ENCODE assay signal across 30 cellular contexts in genomic region chr16:5393070-5393469, GRCh38.
"Had no signal": no experiment of that assay in that cellular context is flagged by ENCODE, and none has a peak within 500 bp of the region (broad histone marks: within the 10 kb centered on the region; RNA-seq: fewer than 3 reads in every experiment).

No MANE protein-coding gene starts in this region.

- H3K4me1 ChIP-seq: ascending aorta, breast epithelium, colonic mucosa, esophagus squamous epithelium had no signal

- H3K36me3 ChIP-seq: ascending aorta, breast epithelium, cardiac muscle cell, colonic mucosa, esophagus squamous epithelium had no signal

- H3K9me3 ChIP-seq: ascending aorta, breast epithelium, colonic mucosa, esophagus squamous epithelium had no signal

- H3K27me3 ChIP-seq: ascending aorta, cardiac muscle cell, colonic mucosa, esophagus squamous epithelium had no signal

- H3K4me3 ChIP-seq: ascending aorta, breast epithelium, cardiac muscle cell, colonic mucosa, esophagus squamous epithelium had no signal

- FAIRE-seq: endometrium, endothelial cell of umbilical vein, frontal cortex had no signal

- DNase-seq: activated CD4-positive, alpha-beta memory T cell treated with anti-CD3 and anti-CD28 coated beads for 36 hours; activated CD4-positive, alpha-beta T cell treated with anti-CD3 and anti-CD28 coated beads for 36 hours; activated CD4-positive, alpha-beta T cell treated with anti-CD3 and anti-CD28 coated beads, Interleukin-2, amount 10 ng/mL, durations not matched to agents 24 days and 14 days; activated CD4-positive, CD25-positive, alpha-beta regulatory T cell; activated CD4-positive, CD25-positive, alpha-beta regulatory T cell treated with anti-CD3 and anti-CD28 coated beads, Interleukin-2, amount 50 U/mL, for 72 hours; activated CD8-positive, alpha-beta memory T cell treated with anti-CD3 and anti-CD28 coated beads, Interleukin-2, amount 10 ng/mL, durations not matched to agents 7 days and 5 days; activated CD8-positive, alpha-beta memory T cell treated with anti-CD3 and anti-CD28 coated beads, Interleukin-2, amount 50 U/mL, for 4 hours; activated CD8-positive, alpha-beta T cell treated with anti-CD3 and anti-CD28 coated beads, Interleukin-2, amount 10 ng/mL, durations not matched to agents 7 days and 5 days; activated effector memory CD4-positive, alpha-beta T cell treated with anti-CD3 and anti-CD28 coated beads, Interleukin-2, amount 50 U/mL, for 16 hours; activated naive CD4-positive, alpha-beta T cell treated with anti-CD3 and anti-CD28 coated beads, Interleukin-2, amount 10 ng/mL, durations not matched to agents 7 days and 5 days; activated naive CD8-positive, alpha-beta T cell treated with anti-CD3 and anti-CD28 coated beads, Interleukin-2, amount 10 ng/mL, durations not matched to agents 7 days and 5 days; activated T-cell treated with anti-CD3 and anti-CD28 coated beads, Interleukin-2, amount 50 U/mL, for 1 hour; activated T-cell treated with anti-CD3 and anti-CD28 coated beads, Interleukin-2, amount 50 U/mL, for 48 hours; central memory CD4-positive, alpha-beta T cell; cerebellar nuclear complex; colonic mucosa; effector CD8-positive, alpha-beta T cell; esophagus squamous epithelium; foreskin fibroblast; T-helper 1 cell; T-helper 17 cell; T1000 had no signal

- ATAC-seq: activated CD4-positive, alpha-beta T cell treated with anti-CD3 and anti-CD28 coated beads for 36 hours; activated CD8-positive, alpha-beta memory T cell treated with anti-CD3 and anti-CD28 coated beads, Interleukin-2, amount 10 ng/mL, durations not matched to agents 7 days and 5 days; activated CD8-positive, alpha-beta T cell treated with anti-CD3 and anti-CD28 coated beads, Interleukin-2, amount 10 ng/mL, durations not matched to agents 7 days and 5 days; activated naive CD4-positive, alpha-beta T cell treated with anti-CD3 and anti-CD28 coated beads, Interleukin-2, amount 50 U/mL, for 72 hours; T-helper 17 cell had no signal

- H3K27ac ChIP-seq: ascending aorta, breast epithelium, cardiac muscle cell, colonic mucosa, epithelial cell of prostate, esophagus squamous epithelium had no signal
